In the genomic region with DNA sequence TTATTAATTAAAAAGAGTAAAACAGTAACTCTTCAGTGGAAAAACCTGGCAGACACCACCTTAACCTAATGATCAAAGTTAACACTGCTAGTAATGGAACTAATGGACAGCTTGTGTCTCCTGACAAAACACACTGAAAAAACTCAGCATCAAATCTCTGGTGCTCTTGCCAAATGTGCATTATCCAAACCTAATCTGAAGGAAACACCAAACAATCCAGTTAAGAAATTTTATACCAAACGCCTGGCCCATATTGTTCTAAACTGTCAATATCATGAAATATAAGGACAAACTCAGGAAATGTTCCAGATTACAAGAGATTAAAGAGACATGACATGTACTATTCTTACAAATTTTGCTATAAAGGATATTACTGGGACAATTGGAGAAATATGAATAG, we compare ENCODE assay signal across 12 cellular contexts. TPM values are rescaled to one million over a fixed set of nuclear protein-coding genes. Genes with fewer than 3 reads are reported as not detected.
DNase-seq lines count a peak whose midpoint lies in the region; ATAC-seq and TF ChIP-seq lines count a peak whose summit lies in the region.
"Had no signal": no experiment of that assay in that cellular context is flagged by ENCODE, and none has a peak within 500 bp of the region (broad histone marks: within the 10 kb centered on the region; RNA-seq: fewer than 3 reads in every experiment).

No MANE protein-coding gene starts in this region.

- peaks cover 24% of the 10 kb centered on the region for H3K4me1 Mint-ChIP-seq in activated T-cell treated with anti-CD3 and anti-CD28 coated beads, Interleukin-2, amount 50 U/mL, for 72 hours (ENCODE audit: low read depth)
- H3K4me1 Mint-ChIP-seq in stimulated activated effector memory CD8-positive, alpha-beta T cell treated with anti-CD3 and anti-CD28 coated beads, Interleukin-12 subunit alpha, Interleukin-12 subunit beta, amount 100 ng/mL, for 72 hours = peaks cover 32% of the 10 kb centered on the region
- no peaks in the 10 kb centered on the region for H3K4me1 Mint-ChIP-seq in progenitor cell of endocrine pancreas (ENCODE audit: low read depth)

- H3K27ac Mint-ChIP-seq in activated T-cell treated with anti-CD3 and anti-CD28 coated beads, Interleukin-2, amount 50 U/mL, for 72 hours = peak overlapping the region; percentile 89
- H3K27ac Mint-ChIP-seq in stimulated activated effector memory CD8-positive, alpha-beta T cell treated with anti-CD3 and anti-CD28 coated beads, Interleukin-12 subunit alpha, Interleukin-12 subunit beta, amount 100 ng/mL, for 72 hours = peak overlapping the region; percentile 72
- H3K27ac Mint-ChIP-seq in progenitor cell of endocrine pancreas = no peak overlapping the region

- no peak for DNase-seq in activated T-cell treated with anti-CD3 and anti-CD28 coated beads, Interleukin-2, amount 50 U/mL, for 72 hours
- DNase-seq in activated T-cell treated with anti-CD3 and anti-CD28 coated beads, Interleukin-2, amount 50 U/mL, for 1 hour = no peak
- DNase-seq in G401 (ENCODE audit: low spot score) (peak; percentile 36), cerebellar cortex (ENCODE audit: low spot score) (peak; percentile 22), progenitor cell of endocrine pancreas (ENCODE audit: low spot score, unreplicated experiment) (no peak), iPS-NIHi7 (ENCODE audit: extremely low spot score) (no peak)
- no peak for DNase-seq in stimulated activated effector memory CD8-positive, alpha-beta T cell treated with anti-CD3 and anti-CD28 coated beads, Interleukin-12 subunit alpha, Interleukin-12 subunit beta, amount 100 ng/mL, for 72 hours (ENCODE audit: low spot score in 2 of 2)
- no peak for DNase-seq in activated CD4-positive, alpha-beta T cell treated with anti-CD3 and anti-CD28 coated beads, Interleukin-2, amount 50 U/mL, for 48 hours
- DNase-seq: AML-193, H9 had no signal

- ATAC-seq in activated T-cell treated with anti-CD3 and anti-CD28 coated beads, Interleukin-2, amount 50 U/mL, for 72 hours (replicated peaks in 1 of 2) = no peak
- ATAC-seq in stimulated activated effector memory CD8-positive, alpha-beta T cell treated with anti-CD3 and anti-CD28 coated beads, Interleukin-12 subunit alpha, Interleukin-12 subunit beta, amount 100 ng/mL, for 72 hours = no peak
- ATAC-seq: GM12878, GM23338 had no signal

- in situ Hi-C loops in G401 (cut with HindIII; ENCODE audit: low sequenced_read_pairs) = no loop called here

- no peak for TF ChIP-seq CTCF in progenitor cell of endocrine pancreas (IDR thresholded peaks at IDR 0.05; ENCODE audit: unreplicated experiment)

- peaks cover 5 to 66% of the 10 kb centered on the region in 2 donors for H3K36me3 Mint-ChIP-seq in activated T-cell treated with anti-CD3 and anti-CD28 coated beads, Interleukin-2, amount 50 U/mL, for 72 hours (ENCODE audit: insufficient read depth in 2 of 2)
- H3K36me3 Mint-ChIP-seq in stimulated activated effector memory CD8-positive, alpha-beta T cell treated with anti-CD3 and anti-CD28 coated beads, Interleukin-12 subunit alpha, Interleukin-12 subunit beta, amount 100 ng/mL, for 72 hours = no peaks in the 10 kb centered on the region
- peaks cover 30% of the 10 kb centered on the region for H3K36me3 Mint-ChIP-seq in progenitor cell of endocrine pancreas (ENCODE audit: insufficient read depth)

- no peaks in the 10 kb centered on the region for H3K27me3 Mint-ChIP-seq in activated T-cell treated with anti-CD3 and anti-CD28 coated beads, Interleukin-2, amount 50 U/mL, for 72 hours (ENCODE audit: low read depth)
- no peaks in the 10 kb centered on the region for H3K27me3 Mint-ChIP-seq in progenitor cell of endocrine pancreas

- peak overlapping the region in 1 of 2 donors; percentile 5 for H3K4me3 Mint-ChIP-seq in activated T-cell treated with anti-CD3 and anti-CD28 coated beads, Interleukin-2, amount 50 U/mL, for 72 hours
- H3K4me3 Mint-ChIP-seq in stimulated activated effector memory CD8-positive, alpha-beta T cell treated with anti-CD3 and anti-CD28 coated beads, Interleukin-12 subunit alpha, Interleukin-12 subunit beta, amount 100 ng/mL, for 72 hours = no peak overlapping the region
- no peak overlapping the region for H3K4me3 Mint-ChIP-seq in progenitor cell of endocrine pancreas (ENCODE audit: low read depth)
- H3K4me3 Mint-ChIP-seq: GM23338, H9 had no signal

- no peaks in the 10 kb centered on the region for H3K9me3 Mint-ChIP-seq in activated T-cell treated with anti-CD3 and anti-CD28 coated beads, Interleukin-2, amount 50 U/mL, for 72 hours
- H3K9me3 Mint-ChIP-seq in stimulated activated effector memory CD8-positive, alpha-beta T cell treated with anti-CD3 and anti-CD28 coated beads, Interleukin-12 subunit alpha, Interleukin-12 subunit beta, amount 100 ng/mL, for 72 hours = no peaks in the 10 kb centered on the region
- no peaks in the 10 kb centered on the region for H3K9me3 Mint-ChIP-seq in progenitor cell of endocrine pancreas (ENCODE audit: low read depth)
- H3K9me3 Mint-ChIP-seq: GM23338, H9 had no signal

RNA-seq across cellular contexts. Expression of gene RSL24D1, which starts 10.4 kb away (rescaled TPM):
- 100 to 1,000 TPM; 181 to 207 TPM for total RNA-seq in activated T-cell treated with anti-CD3 and anti-CD28 coated beads, Interleukin-2, amount 50 U/mL, for 72 hours
- total RNA-seq in G401 (2014; rRNA removed; shearing (Covaris generic)) = 136 and 152 TPM in 2 replicates
- total RNA-seq in progenitor cell of endocrine pancreas = 69.1 and 72.3 TPM in 2 replicates

Comparison
In these comparisons a context has a peak if more than half of its experiments do, and no peak if none do; other contexts are left out.
1. DNase-seq: peak in G401 (single experiment) and cerebellar cortex (single experiment); none in activated T-cell treated with anti-CD3 and anti-CD28 coated beads, Interleukin-2, amount 50 U/mL, for 72 hours (0 of 2), activated T-cell treated with anti-CD3 and anti-CD28 coated beads, Interleukin-2, amount 50 U/mL, for 1 hour (single experiment), stimulated activated effector memory CD8-positive, alpha-beta T cell treated with anti-CD3 and anti-CD28 coated beads, Interleukin-12 subunit alpha, Interleukin-12 subunit beta, amount 100 ng/mL, for 72 hours (0 of 2), progenitor cell of endocrine pancreas (single experiment), activated CD4-positive, alpha-beta T cell treated with anti-CD3 and anti-CD28 coated beads, Interleukin-2, amount 50 U/mL, for 48 hours (0 of 2) and iPS-NIHi7 (single experiment).